Comparison of ENCODE assay signal across 8 cellular contexts in genomic region chr11:100686476-100686875, GRCh38. TPM values are rescaled to one million over a fixed set of nuclear protein-coding genes. Genes with fewer than 3 reads are reported as not detected.
DNase-seq lines count a peak whose midpoint lies in the region; ATAC-seq and TF ChIP-seq lines count a peak whose summit lies in the region.

No MANE protein-coding gene starts in this region.

- no peak overlapping the region for H3K27ac ChIP-seq in right cardiac atrium (ENCODE audit: low read length)
- peak overlapping the region; percentile 73 to 81 (median 79) for H3K27ac ChIP-seq in sigmoid colon

- no peak for DNase-seq in right cardiac atrium
- DNase-seq in sigmoid colon: no peak
- DNase-seq in pons (ENCODE audit: low spot score): no peak
- no peak for DNase-seq in AG08396 (ENCODE audit: low spot score)
- no peak for DNase-seq in KBM-7

- no peak for TF ChIP-seq EP300 in sigmoid colon (IDR thresholded peaks at IDR 0.05)

- no peaks in the 10 kb centered on the region for H3K27me3 ChIP-seq in right cardiac atrium (ENCODE audit: control insufficient read depth, insufficient read depth)
- H3K27me3 ChIP-seq in sigmoid colon: no peaks in the 10 kb centered on the region

- peak overlapping the region; percentile 78 for H3K4me3 ChIP-seq in WI38 (ENCODE audit: low read depth, low read length)
- H3K4me3 ChIP-seq in right cardiac atrium (ENCODE audit: low read length): peak overlapping the region; percentile 78
- peak overlapping the region in 3 of 4 donors; percentile 75 to 76 (median 76) for H3K4me3 ChIP-seq in sigmoid colon

- no peak for ATAC-seq in right cardiac atrium
- ATAC-seq in GM18909 (IDR thresholded peaks at IDR 0.05; ENCODE audit: poor library complexity, unreplicated experiment): no peak

- peak overlapping the region; percentile 93 for H3K9ac ChIP-seq in ES-I3 (ENCODE audit: low read depth, low read length)

- in situ Hi-C loops in KBM-7 (cut with MboI; ENCODE audit: low pct_unique_long_range_greater_than_20kb, low sequenced_read_pairs): no loop called here

- H3K36me3 ChIP-seq in ES-I3 (ENCODE audit: insufficient read depth, low read length) (no peaks in the 10 kb centered on the region), sigmoid colon (no peaks in the 10 kb centered on the region)

- TF ChIP-seq POLR2A in sigmoid colon (IDR thresholded peaks at IDR 0.05): no peak

- intact Hi-C loops in right cardiac atrium (cut with DNase I): loop anchor here in 3 of 4 donors (5.0 to 10.0 kb wide), 3 partner anchors 102 to 241 kb away; no protein-coding TSS in a partner anchor
- intact Hi-C loops in sigmoid colon (cut with DNase I): loop anchor here (5.0 kb wide), 2 partner anchors 109 to 246 kb away; no protein-coding TSS in a partner anchor

- 52% methylated on average over 10 of the region's 10 CpGs for WGBS in right cardiac atrium
- 58 to 61% methylated on average over 10 of the region's 10 CpGs for WGBS in sigmoid colon, 2 donors

- H3K9me3 ChIP-seq in ES-I3 (ENCODE audit: control insufficient read depth, insufficient read depth, low read length): no peaks in the 10 kb centered on the region
- no peaks in the 10 kb centered on the region for H3K9me3 ChIP-seq in right cardiac atrium (ENCODE audit: control insufficient read depth, low read length)
- no peaks in the 10 kb centered on the region for H3K9me3 ChIP-seq in sigmoid colon

- H3K4me1 ChIP-seq in ES-I3 (ENCODE audit: insufficient read depth, low read length) (peaks cover 34% of the 10 kb centered on the region; the same call in 1 of the 2 replicates), right cardiac atrium (ENCODE audit: control insufficient read depth, insufficient read depth, low read length) (peaks cover 2% of the 10 kb centered on the region), sigmoid colon (peaks cover 0 to 41% (median 16%) of the 10 kb centered on the region in 4 donors)

- TF ChIP-seq CTCF in WI38 (IDR thresholded peaks at IDR 0.05; ENCODE audit: low read depth, low read length): no peak
- no peak for TF ChIP-seq CTCF in sigmoid colon (IDR thresholded peaks at IDR 0.05)

RNA-seq across cellular contexts. Expression of gene ARHGAP42, which starts 0.6 kb away (rescaled TPM):
- total RNA-seq in right cardiac atrium (1 to 10 TPM; 5.9 to 8.6 (median 6.7) TPM), sigmoid colon (1 to 10 TPM; 4.2 to 6.6 (median 6.3) TPM)
- polyA plus RNA-seq in right cardiac atrium (4.5 TPM), sigmoid colon (10 to 100 TPM in 1 of 3 donors, 1 to 10 TPM in 2; 6.1 to 16.9 (median 9.0) TPM)
